ENCODE assay signal across 1 cellular context in genomic region chr2:8574196-8575010, GRCh38.
TF ChIP-seq lines count a peak whose summit lies in the region.

No MANE protein-coding gene starts in this region.

TF ChIP-seq in HepG2, 621 proteins besides CTCF, POLR2A, EP300 and RAD21 (continued from another document and continues in another):
- TF ChIP-seq ZNF318 (CRISPR knock-in tag; IDR thresholded peaks at IDR 0.05), result peak; percentile 37; the same call in 1 of the 2 replicates
- peak; percentile 48; the same call in 1 of the 2 replicates for TF ChIP-seq ZNF362 (CRISPR knock-in tag; IDR thresholded peaks at IDR 0.05; ENCODE audit: borderline replicate concordance)
- TF ChIP-seq FOXP1 (IDR thresholded peaks at IDR 0.05), result no peak
- peak; percentile 75 for TF ChIP-seq FOXP1 (CRISPR knock-in tag; IDR thresholded peaks at IDR 0.05)
- TF ChIP-seq AKAP8 (CRISPR knock-in tag; IDR thresholded peaks at IDR 0.05), result no peak; the same call in 1 of the 2 replicates
- no peak for TF ChIP-seq TAF1 (CRISPR knock-in tag; IDR thresholded peaks at IDR 0.05)
- no peak; the same call in 1 of the 2 replicates for TF ChIP-seq DZIP1 (CRISPR knock-in tag; IDR thresholded peaks at IDR 0.05)
- TF ChIP-seq ZNF253 (CRISPR knock-in tag; IDR thresholded peaks at IDR 0.05; ENCODE audit: borderline replicate concordance), result no peak
- TF ChIP-seq ELF3 (CRISPR knock-in tag; IDR thresholded peaks at IDR 0.05), result peak; percentile 63
- TF ChIP-seq RCOR2 (CRISPR knock-in tag; IDR thresholded peaks at IDR 0.05), result peak; percentile 73; the same call in 1 of the 2 replicates
- TF ChIP-seq GATAD2A (CRISPR knock-in tag; IDR thresholded peaks at IDR 0.05), result peak; percentile 91
- peak; percentile 7; the same call in 1 of the 2 replicates for TF ChIP-seq ZNF468 (CRISPR knock-in tag; IDR thresholded peaks at IDR 0.05)
- TF ChIP-seq IKZF4 (CRISPR knock-in tag; IDR thresholded peaks at IDR 0.05; ENCODE audit: borderline replicate concordance, low read depth, not compliant biosample characterization), result peak; percentile 28
- no peak for TF ChIP-seq ZBTB39 (CRISPR knock-in tag; IDR thresholded peaks at IDR 0.05)
- no peak for TF ChIP-seq ZNF20 (CRISPR knock-in tag; IDR thresholded peaks at IDR 0.05)
- TF ChIP-seq IKZF5 (CRISPR knock-in tag; IDR thresholded peaks at IDR 0.05), result peak; percentile 87
- TF ChIP-seq SKI (IDR thresholded peaks at IDR 0.05; ENCODE audit: partially characterized antibody), result peak; percentile 99
- no peak for TF ChIP-seq NFE2L2 (IDR thresholded peaks at IDR 0.05; ENCODE audit: low read length)
- no peak for TF ChIP-seq ZNF83 (CRISPR knock-in tag; IDR thresholded peaks at IDR 0.05; ENCODE audit: borderline replicate concordance)
- peak; percentile 85 for TF ChIP-seq ZNF503 (CRISPR knock-in tag; IDR thresholded peaks at IDR 0.05)
- no peak for TF ChIP-seq E2F1 (CRISPR knock-in tag; IDR thresholded peaks at IDR 0.05)
- peak; percentile 90; the same call in 1 of the 2 replicates for TF ChIP-seq MEF2D (CRISPR knock-in tag; IDR thresholded peaks at IDR 0.05)
- TF ChIP-seq ZNF17 (CRISPR knock-in tag; IDR thresholded peaks at IDR 0.05), result no peak
- TF ChIP-seq ZNF101 (CRISPR knock-in tag; IDR thresholded peaks at IDR 0.05; ENCODE audit: borderline replicate concordance, low read depth), result no peak
- TF ChIP-seq NR2F1 (CRISPR knock-in tag; IDR thresholded peaks at IDR 0.05), result peak; percentile 66 to 69
- peak; percentile 91; the same call in 1 of the 2 replicates for TF ChIP-seq ZNF350 (CRISPR knock-in tag; IDR thresholded peaks at IDR 0.05; ENCODE audit: borderline replicate concordance, low read depth)
- TF ChIP-seq NCOA2 (CRISPR knock-in tag; IDR thresholded peaks at IDR 0.05), result peak; percentile 59
- no peak for TF ChIP-seq ZNF850 (CRISPR knock-in tag; conservative IDR thresholded peaks at IDR 0.05)
- TF ChIP-seq ZNF556 (CRISPR knock-in tag; IDR thresholded peaks at IDR 0.05; ENCODE audit: borderline replicate concordance), result peak; percentile 55; the same call in 1 of the 2 replicates
- peak; percentile 92 for TF ChIP-seq AHDC1 (CRISPR knock-in tag; IDR thresholded peaks at IDR 0.05; ENCODE audit: borderline replicate concordance)
